In the genomic region with DNA sequence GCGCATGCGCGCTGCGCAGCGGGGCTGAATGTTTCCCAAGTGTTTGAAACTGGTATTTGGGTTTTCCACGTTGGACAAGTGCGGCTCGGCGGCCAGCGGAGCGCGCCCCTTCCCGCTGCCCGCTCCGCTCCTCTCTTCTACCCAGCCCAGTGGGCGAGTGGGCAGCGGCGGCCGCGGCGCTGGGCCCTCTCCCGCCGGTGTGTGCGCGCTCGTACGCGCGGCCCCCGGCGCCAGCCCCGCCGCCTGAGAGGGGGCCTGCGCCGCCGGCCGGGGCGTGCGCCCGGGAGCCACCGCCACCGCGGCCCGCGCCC, we compare ENCODE assay signal across 8 cellular contexts. TPM values are rescaled to one million over a fixed set of nuclear protein-coding genes. Genes with fewer than 3 reads are reported as not detected.
DNase-seq lines count a peak whose midpoint lies in the region; ATAC-seq and TF ChIP-seq lines count a peak whose summit lies in the region.

TSS of gene ING1 (plus strand) at position 59 of the 311 bp plus-strand sequence. CDS start 450 bp downstream, outside the sequence.

- intact Hi-C loops in activated CD4-positive, alpha-beta T cell treated with anti-CD3 and anti-CD28 coated beads for 36 hours (cut with DNase I, micrococcal nuclease) = loop anchor here (1.0 to 10.0 kb wide), 7 partner anchors 98 to 1975 kb away; partner anchors contain the start of genes IRS2 (in 2 of the 2) and NAXD (in 1 of the 2)
- intact Hi-C loops in left colon (cut with DNase I, micrococcal nuclease) = no loop called here

- H3K27me3 ChIP-seq in suprapubic skin = no peaks in the 10 kb centered on the region

- H3K4me1 ChIP-seq in suprapubic skin = peaks cover 34% of the 10 kb centered on the region

- peak within 1 kb of the TSS; percentile 99 for H3K27ac ChIP-seq in suprapubic skin

- no peaks in the 10 kb centered on the region for H3K27me3 Mint-ChIP-seq in activated CD4-positive, alpha-beta T cell treated with anti-CD3 and anti-CD28 coated beads for 36 hours
- no peaks in the 10 kb centered on the region for H3K27me3 Mint-ChIP-seq in activated naive CD8-positive, alpha-beta T cell treated with anti-CD3 and anti-CD28 coated beads, Interleukin-2, amount 10 ng/mL, durations not matched to agents 7 days and 5 days

- no peaks in the 10 kb centered on the region for H3K36me3 ChIP-seq in suprapubic skin

- peak within 1 kb of the TSS; percentile 92 for H3K27ac Mint-ChIP-seq in activated CD4-positive, alpha-beta T cell treated with anti-CD3 and anti-CD28 coated beads for 36 hours
- peak within 1 kb of the TSS; percentile 93 for H3K27ac Mint-ChIP-seq in activated naive CD8-positive, alpha-beta T cell treated with anti-CD3 and anti-CD28 coated beads, Interleukin-2, amount 10 ng/mL, durations not matched to agents 7 days and 5 days

- H3K9me3 Mint-ChIP-seq in activated CD4-positive, alpha-beta T cell treated with anti-CD3 and anti-CD28 coated beads for 36 hours (ENCODE audit: low read depth) = no peaks in the 10 kb centered on the region
- H3K9me3 Mint-ChIP-seq in activated naive CD8-positive, alpha-beta T cell treated with anti-CD3 and anti-CD28 coated beads, Interleukin-2, amount 10 ng/mL, durations not matched to agents 7 days and 5 days = no peaks in the 10 kb centered on the region

- no peak for DNase-seq in activated CD4-positive, alpha-beta T cell treated with anti-CD3 and anti-CD28 coated beads for 36 hours
- DNase-seq in activated CD4-positive, alpha-beta T cell treated with anti-CD3 and anti-CD28 coated beads for 1 hour = no peak
- no peak for DNase-seq in activated naive CD8-positive, alpha-beta T cell treated with anti-CD3 and anti-CD28 coated beads, Interleukin-2, amount 10 ng/mL, durations not matched to agents 7 days and 5 days
- DNase-seq in left colon = no peak
- DNase-seq in suprapubic skin (ENCODE audit: low spot score in 2 of 2) = no peak
- no peak for DNase-seq in NCI-H128 (lab: John Stamatoyannopoulos, UW; ENCODE audit: unreplicated experiment)

- no peak for TF ChIP-seq POLR2A in suprapubic skin (IDR thresholded peaks at IDR 0.05)

- POLR2A ChIA-PET in activated CD4-positive, alpha-beta T cell treated with anti-CD3 and anti-CD28 coated beads for 36 hours (lab: Charles Lee) = interaction anchor here (0.6 kb wide), 1 partner anchor 69 kb away, joined by 3 read pairs; no protein-coding TSS in a partner anchor
- POLR2A ChIA-PET in activated naive CD8-positive, alpha-beta T cell treated with anti-CD3 and anti-CD28 coated beads, Interleukin-2, amount 10 ng/mL, durations not matched to agents 7 days and 5 days (lab: Charles Lee) = interaction anchor here (0.6 to 2.1 kb wide), 2 partner anchors 98 to 151 kb away, joined by 3 to 8 read pairs; partner anchors contain the start of gene NAXD

- no peaks in the 10 kb centered on the region for H3K9me3 ChIP-seq in suprapubic skin

- no peak for TF ChIP-seq EP300 in suprapubic skin (IDR thresholded peaks at IDR 0.05)

- peak within 1 kb of the TSS; percentile 93 for H3K4me3 ChIP-seq in suprapubic skin

- no peak for ATAC-seq in activated CD4-positive, alpha-beta T cell treated with anti-CD3 and anti-CD28 coated beads for 36 hours
- ATAC-seq in activated naive CD8-positive, alpha-beta T cell treated with anti-CD3 and anti-CD28 coated beads, Interleukin-2, amount 10 ng/mL, durations not matched to agents 7 days and 5 days (ENCODE audit: low read depth) = no peak
- ATAC-seq in left colon (no peak), HG03097 (IDR thresholded peaks at IDR 0.05; ENCODE audit: low FRiP score, unreplicated experiment) (no peak), HG02759 (IDR thresholded peaks at IDR 0.05; ENCODE audit: unreplicated experiment) (no peak)

- H3K4me3 Mint-ChIP-seq in activated CD4-positive, alpha-beta T cell treated with anti-CD3 and anti-CD28 coated beads for 36 hours = peak within 1 kb of the TSS; percentile 87
- H3K4me3 Mint-ChIP-seq in activated naive CD8-positive, alpha-beta T cell treated with anti-CD3 and anti-CD28 coated beads, Interleukin-2, amount 10 ng/mL, durations not matched to agents 7 days and 5 days = peak within 1 kb of the TSS; percentile 98

- peaks cover 3% of the 10 kb centered on the region for H3K36me3 Mint-ChIP-seq in activated CD4-positive, alpha-beta T cell treated with anti-CD3 and anti-CD28 coated beads for 36 hours (ENCODE audit: low read depth)
- peaks cover 2% of the 10 kb centered on the region for H3K36me3 Mint-ChIP-seq in activated naive CD8-positive, alpha-beta T cell treated with anti-CD3 and anti-CD28 coated beads, Interleukin-2, amount 10 ng/mL, durations not matched to agents 7 days and 5 days

- CTCF ChIA-PET in activated CD4-positive, alpha-beta T cell treated with anti-CD3 and anti-CD28 coated beads for 36 hours (lab: Charles Lee) = no interaction called here

- peaks cover 24% of the 10 kb centered on the region for H3K4me1 Mint-ChIP-seq in activated CD4-positive, alpha-beta T cell treated with anti-CD3 and anti-CD28 coated beads for 36 hours
- peaks cover 17% of the 10 kb centered on the region for H3K4me1 Mint-ChIP-seq in activated naive CD8-positive, alpha-beta T cell treated with anti-CD3 and anti-CD28 coated beads, Interleukin-2, amount 10 ng/mL, durations not matched to agents 7 days and 5 days

- no peak for TF ChIP-seq CTCF in suprapubic skin (IDR thresholded peaks at IDR 0.05)

- 0% methylated on average over 14 of the region's 45 CpGs for WGBS in suprapubic skin

RNA-seq across cellular contexts. Expression of gene ING1, which starts in this region (rescaled TPM):
- 10 to 100 TPM; 19.6 to 19.7 TPM for total RNA-seq in activated CD4-positive, alpha-beta T cell treated with anti-CD3 and anti-CD28 coated beads for 36 hours
- total RNA-seq in activated naive CD8-positive, alpha-beta T cell treated with anti-CD3 and anti-CD28 coated beads, Interleukin-2, amount 10 ng/mL, durations not matched to agents 7 days and 5 days = 10 to 100 TPM; 19.5 to 21.1 TPM
- total RNA-seq in left colon (10 to 100 TPM; 13.2 to 15.2 TPM), suprapubic skin (10 to 100 TPM; 10.6 to 25.7 (median 19.9) TPM)

Comparison
In these comparisons a context has a peak if more than half of its experiments do, and no peak if none do; other contexts are left out.
1. intact Hi-C loops: an anchor here in activated CD4-positive, alpha-beta T cell treated with anti-CD3 and anti-CD28 coated beads for 36 hours (1.0 to 10.0 kb wide); none called in left colon.